ENCODE assay signal across 18 cellular contexts in genomic region chr12:59695379-59695778, GRCh38.
DNase-seq lines count a peak whose midpoint lies in the region; ATAC-seq, FAIRE-seq and TF ChIP-seq lines count a peak whose summit lies in the region.
"Had no signal": no experiment of that assay in that cellular context is flagged by ENCODE, and none has a peak within 500 bp of the region (broad histone marks: within the 10 kb centered on the region; RNA-seq: fewer than 3 reads in every experiment).

No MANE protein-coding gene starts in this region.

- H3K36me3 ChIP-seq in bronchial epithelial cell (ENCODE audit: control insufficient read depth, insufficient read depth, low read length) = no peaks in the 10 kb centered on the region
- H3K36me3 ChIP-seq: neutrophil had no signal

- H3K4me3 ChIP-seq in AG09309 (ENCODE audit: control insufficient read depth, low read depth, low read length) (no peak overlapping the region), bronchial epithelial cell (ENCODE audit: low read depth, low read length) (no peak overlapping the region)
- H3K4me3 ChIP-seq: esophagus squamous epithelium, mucosa of descending colon had no signal

- H3K27me3 ChIP-seq in bronchial epithelial cell (ENCODE audit: control insufficient read depth, insufficient read depth, low read length) = no peaks in the 10 kb centered on the region
- H3K27me3 ChIP-seq: esophagus squamous epithelium, neutrophil had no signal

- peak; percentile 82 for FAIRE-seq in bronchial epithelial cell (lab: Jason Lieb, UNC)

- ATAC-seq in HG03039 (IDR thresholded peaks at IDR 0.05; ENCODE audit: unreplicated experiment) = no peak
- no peak for ATAC-seq in HG03565 (IDR thresholded peaks at IDR 0.05; ENCODE audit: unreplicated experiment)
- ATAC-seq: left lobe of liver, mucosa of descending colon, Panc1 had no signal

- peak; percentile 17 for DNase-seq in AG09309 (ENCODE audit: low read depth)
- DNase-seq in HS-5 (ENCODE audit: low read depth) = peak; percentile 76
- DNase-seq in bronchial epithelial cell (ENCODE audit: low read depth) = peak; percentile 87
- peak; percentile 57 for DNase-seq in iris pigment epithelial cell (ENCODE audit: low read depth)
- no peak for DNase-seq in T-helper 9 cell
- DNase-seq in mucosa of gallbladder (ENCODE audit: low spot score) = no peak
- DNase-seq: activated T-cell treated with anti-CD3 and anti-CD28 coated beads, Interleukin-2, amount 50 U/mL, for 24 hours; esophagus squamous epithelium; KBM-7; mucosa of descending colon; NCI-H1105 treated with DMSO at 0.1 percent for 48 hours; NCI-H2171 treated with DMSO at 0.1 percent for 48 hours; stimulated activated naive CD4-positive, alpha-beta T cell treated with Interleukin-2 at 50 U/mL for 16 hours had no signal

- TF ChIP-seq CTCF in AG09309 (IDR thresholded peaks at IDR 0.05; ENCODE audit: control insufficient read depth, insufficient read depth, low read depth, low read length, missing control alignments) (no peak), bronchial epithelial cell (IDR thresholded peaks at IDR 0.05; ENCODE audit: insufficient read depth, low read length, severe bottlenecking) (no peak)

Comparison
In these comparisons a context has a peak if more than half of its experiments do, and no peak if none do; other contexts are left out.
1. DNase-seq: peak in AG09309 (single experiment), HS-5 (single experiment), bronchial epithelial cell (single experiment) and iris pigment epithelial cell (single experiment); none in T-helper 9 cell (single experiment) and mucosa of gallbladder (single experiment).